In genomic region chr11:122099345-122100045, GRCh38 we compare ENCODE assay signal across 8 cellular contexts. TPM values are rescaled to one million over a fixed set of nuclear protein-coding genes. Genes with fewer than 3 reads are reported as not detected.
DNase-seq lines count a peak whose midpoint lies in the region; ATAC-seq, FAIRE-seq and TF ChIP-seq lines count a peak whose summit lies in the region.

No MANE protein-coding gene starts in this region.

- no peak overlapping the region for H3K4me3 Mint-ChIP-seq in HFFc6

- peak; percentile 69 for DNase-seq in HFFc6
- DNase-seq in cardiac fibroblast (ENCODE audit: low read depth in 2 of 2): peak; percentile 63 to 80
- DNase-seq in kidney: no peak
- DNase-seq in HPDE6-E6E7 (ENCODE audit: extremely low spot score): no peak

- H3K9ac ChIP-seq in kidney (ENCODE audit: low read length in 2 of 2): no peak overlapping the region
- peak overlapping the region; percentile 77 to 94 for H3K9ac ChIP-seq in stomach smooth muscle (ENCODE audit: low read length in 2 of 2)

- H3K4me3 ChIP-seq in cardiac fibroblast (replicated peaks in 1 of 2; ENCODE audit: low read depth in 2 of 2, low read length in 2 of 2): peak overlapping the region; percentile 61 to 63
- peak overlapping the region; percentile 46 to 58 for H3K4me3 ChIP-seq in kidney (ENCODE audit: low read length in 2 of 2)
- peak overlapping the region; percentile 64 to 91 for H3K4me3 ChIP-seq in stomach smooth muscle (ENCODE audit: low read length in 2 of 2)

- H3K27me3 ChIP-seq in stomach smooth muscle (ENCODE audit: control insufficient read depth in 1 of 2, insufficient read depth in 2 of 2, low read length in 2 of 2): no peaks in the 10 kb centered on the region

- H3K27ac ChIP-seq in kidney (ENCODE audit: low read depth in 2 of 2, low read length in 2 of 2): peak overlapping the region in 1 of 2 donors; percentile 25
- peak overlapping the region; percentile 92 for H3K27ac ChIP-seq in stomach smooth muscle (ENCODE audit: low read length)

- peaks cover 35% of the 10 kb centered on the region for H3K27me3 Mint-ChIP-seq in HFFc6 (ENCODE audit: insufficient read depth)

- no peak for FAIRE-seq in kidney (lab: Jason Lieb, UNC)

- no peak for ATAC-seq in GM19455 (IDR thresholded peaks at IDR 0.05; ENCODE audit: unreplicated experiment)
- ATAC-seq in HG03457 (IDR thresholded peaks at IDR 0.05; ENCODE audit: unreplicated experiment): no peak
- ATAC-seq in GM18511 (IDR thresholded peaks at IDR 0.05; ENCODE audit: unreplicated experiment): no peak

- H3K9me3 ChIP-seq in kidney (ENCODE audit: control insufficient read depth in 1 of 2, low read length in 2 of 2): no peaks in the 10 kb centered on the region
- H3K9me3 ChIP-seq in stomach smooth muscle (ENCODE audit: control insufficient read depth in 2 of 2, low read length in 2 of 2): no peaks in the 10 kb centered on the region

- no peak for TF ChIP-seq CTCF in HFFc6 (IDR thresholded peaks at IDR 0.05)
- no peak for TF ChIP-seq CTCF in cardiac fibroblast (IDR thresholded peaks at IDR 0.05; ENCODE audit: low read depth, low read length)
- no peak for TF ChIP-seq CTCF in kidney (IDR thresholded peaks at IDR 0.05; ENCODE audit: borderline replicate concordance, extremely low read depth, insufficient read depth)

- H3K36me3 ChIP-seq in kidney (ENCODE audit: control insufficient read depth in 1 of 2, insufficient read depth in 2 of 2, low read length in 2 of 2) (no peaks in the 10 kb centered on the region), stomach smooth muscle (ENCODE audit: control insufficient read depth in 2 of 2, insufficient read depth in 2 of 2, low read length in 2 of 2) (no peaks in the 10 kb centered on the region)

- intact Hi-C loops in kidney (cut with DNase I): no loop called here

- no peak overlapping the region for H3K27ac Mint-ChIP-seq in HFFc6

- H3K4me1 ChIP-seq in kidney (ENCODE audit: control insufficient read depth in 1 of 2, insufficient read depth in 1 of 2, low read depth in 1 of 2, low read length in 2 of 2) (no peaks in the 10 kb centered on the region), stomach smooth muscle (ENCODE audit: control insufficient read depth, insufficient read depth, low read length) (peaks cover 11% of the 10 kb centered on the region)

- peaks cover 64% of the 10 kb centered on the region for H3K36me3 Mint-ChIP-seq in HFFc6 (ENCODE audit: low read depth)

- H3K9me3 Mint-ChIP-seq in HFFc6: no peaks in the 10 kb centered on the region

- H3K4me1 Mint-ChIP-seq in HFFc6 (ENCODE audit: low read depth): peaks cover 16% of the 10 kb centered on the region

RNA-seq across cellular contexts. Expression of gene BLID, which starts 16.5 kb away (rescaled TPM):
- 1 to 10 TPM in 5 of 6 experiments, under 1 TPM in 1; 0.85 to 1.6 (median 1.2) TPM for total RNA-seq in HFFc6 (2021; fragmentation: NEBNext Ultra II Directional; extraction: Animal tissue kit (Norgen Biotek cat#: 25700))
- not detected for total RNA-seq in kidney
- not detected for polyA plus RNA-seq in kidney (ENCODE audit: insufficient read depth, low read depth, low replicate concordance)

Comparison
In these comparisons a context has a peak if more than half of its experiments do, and no peak if none do; other contexts are left out.
1. DNase-seq: peak in HFFc6 (single experiment) and cardiac fibroblast (2 of 2); none in kidney (single experiment) and HPDE6-E6E7 (single experiment).
2. H3K9ac ChIP-seq: peak in stomach smooth muscle (2 of 2); none in kidney (0 of 2).
3. Peak in every context shown above with its lines, with median percentiles within 50 percentile points of each other: H3K4me3 ChIP-seq.